ENCODE assay signal across 17 cellular contexts in the genomic region with DNA sequence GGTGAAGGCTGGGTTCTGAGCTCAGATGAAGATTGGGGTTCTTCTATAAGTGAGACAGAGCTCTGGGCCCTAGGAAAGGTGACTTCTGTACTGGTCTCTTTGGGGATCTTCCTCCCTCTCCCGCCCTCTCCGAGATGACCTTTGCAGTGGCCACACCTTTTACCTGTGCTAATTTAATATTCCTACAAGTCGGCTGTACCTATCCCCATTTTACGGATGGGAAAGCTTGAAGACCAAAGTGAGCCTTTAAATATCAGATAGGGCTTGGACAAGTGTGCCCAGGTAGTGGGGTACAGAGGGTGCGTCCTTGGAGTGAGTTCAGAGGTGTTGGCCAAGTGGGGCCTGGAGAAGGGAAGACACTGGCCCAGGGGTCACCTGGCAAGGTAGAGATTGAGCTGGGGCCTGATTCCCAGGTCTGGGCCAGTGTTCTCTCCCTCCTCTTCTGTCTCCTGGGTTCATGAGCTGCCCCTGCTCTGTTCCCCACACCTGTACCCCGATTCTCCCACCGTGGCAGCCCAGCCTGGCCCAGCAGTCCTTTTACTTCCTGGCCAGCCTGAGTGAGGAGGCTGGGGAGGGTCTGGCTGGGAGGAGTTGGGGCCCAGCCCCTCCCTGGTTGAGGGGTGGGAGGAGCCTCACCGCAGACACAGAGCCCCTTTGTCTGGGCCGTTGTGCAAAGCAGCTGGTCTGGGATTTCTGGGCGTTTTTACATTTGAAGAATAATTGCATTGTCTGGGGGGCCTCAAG. TPM values are rescaled to one million over a fixed set of nuclear protein-coding genes. Genes with fewer than 3 reads are reported as not detected.
DNase-seq lines count a peak whose midpoint lies in the region; ATAC-seq and TF ChIP-seq lines count a peak whose summit lies in the region.
"Had no signal": no experiment of that assay in that cellular context is flagged by ENCODE, and none has a peak within 500 bp of the region (broad histone marks: within the 10 kb centered on the region; RNA-seq: fewer than 3 reads in every experiment).

No MANE protein-coding gene starts in this region.

- no peaks in the 10 kb centered on the region for H3K9me3 ChIP-seq in heart left ventricle

- no peaks in the 10 kb centered on the region for H3K36me3 Mint-ChIP-seq in type B pancreatic cell
- H3K36me3 Mint-ChIP-seq: activated naive CD4-positive, alpha-beta T cell treated with anti-CD3 and anti-CD28 coated beads, Interleukin-2, amount 50 U/mL, for 24 hours had no signal

- peak overlapping the region; percentile 52 for H3K9ac ChIP-seq in mesendoderm (ENCODE audit: low read length)

- H3K36me3 ChIP-seq in heart left ventricle, result no peaks in the 10 kb centered on the region
- H3K36me3 ChIP-seq in mesendoderm (ENCODE audit: control insufficient read depth, insufficient read depth, low read length), result no peaks in the 10 kb centered on the region

- peak overlapping the region; percentile 75 for H3K18ac ChIP-seq in mesendoderm (ENCODE audit: low read length)

- peak overlapping the region; percentile 77 for H3K56ac ChIP-seq in mesendoderm (ENCODE audit: low read length)

- no peak for TF ChIP-seq POLR2A in heart left ventricle (IDR thresholded peaks at IDR 0.05)

- no peak overlapping the region for H4K5ac ChIP-seq in mesendoderm (ENCODE audit: low read length)

- H3K27me3 ChIP-seq in heart left ventricle (no peaks in the 10 kb centered on the region), mesendoderm (ENCODE audit: insufficient read depth, low read length, poor library complexity) (no peaks in the 10 kb centered on the region)

- H3K4me3 ChIP-seq in heart left ventricle (no peak overlapping the region), mesendoderm (ENCODE audit: low read length) (no peak overlapping the region)
- H3K4me3 ChIP-seq: K562 had no signal

- WGBS in heart left ventricle, 4 donors, result 71 to 78% (median 74%) methylated on average over 10 of the region's 10 CpGs
- no CpG with 5 or more reads among the region's 10 CpGs for WGBS in mesendoderm (ENCODE audit: extremely low coverage, insufficient coverage, low lambda C conversion rate)

- no peak overlapping the region for H3K4ac ChIP-seq in mesendoderm (ENCODE audit: low read depth, low read length)

- H3K27ac ChIP-seq in heart left ventricle (no peak overlapping the region), mesendoderm (ENCODE audit: low read depth, low read length) (peak overlapping the region; percentile 20)

- H4K8ac ChIP-seq in mesendoderm (ENCODE audit: low read depth, low read length), result no peak overlapping the region

- H3K4me1 ChIP-seq in heart left ventricle (peaks cover 0 to 16% (median 8%) of the 10 kb centered on the region in 12 donors), mesendoderm (ENCODE audit: control insufficient read depth, low read depth, low read length) (peaks cover 37% of the 10 kb centered on the region)

- no peaks in the 10 kb centered on the region for H3K9me3 Mint-ChIP-seq in type B pancreatic cell
- H3K9me3 Mint-ChIP-seq: activated naive CD4-positive, alpha-beta T cell treated with anti-CD3 and anti-CD28 coated beads, Interleukin-2, amount 50 U/mL, for 24 hours; stimulated activated effector memory CD8-positive, alpha-beta T cell treated with anti-CD3 and anti-CD28 coated beads, Interleukin-12 subunit alpha, Interleukin-12 subunit beta, amount 100 ng/mL, for 72 hours had no signal

- peak; percentile 45 for DNase-seq in Right ventricle myocardium superior
- no peak for DNase-seq in heart left ventricle
- DNase-seq in astrocyte of the hippocampus (ENCODE audit: low read depth, low spot score), result peak; percentile 67
- DNase-seq in mesendoderm, result no peak
- DNase-seq in type B pancreatic cell (ENCODE audit: extremely low spot score, unreplicated experiment), result no peak
- no peak for DNase-seq in dedifferentiated amniotic fluid mesenchymal stem cell (ENCODE audit: extremely low spot score)
- no peak for DNase-seq in RKO (ENCODE audit: low spot score)
- DNase-seq: activated CD8-positive, alpha-beta T cell treated with anti-CD3 and anti-CD28 coated beads, Interleukin-2, amount 10 ng/mL, durations not matched to agents 7 days and 5 days; dermis blood vessel endothelial cell; left cardiac atrium; NCI-H2029; stimulated activated CD4-positive, alpha-beta T cell treated with anti-CD3 and anti-CD28 coated beads, Interleukin-1b, Interleukin-23, amount 100 ng/mL, for 48 hours; T-helper 9 cell had no signal

- peak overlapping the region; percentile 8 for H2BK120ac ChIP-seq in mesendoderm (ENCODE audit: low read depth, low read length)

- intact Hi-C loops in Right ventricle myocardium superior (cut with DNase I), result no loop called here
- intact Hi-C loops in heart left ventricle (cut with DNase I), result no loop called here

- peak overlapping the region; percentile 45 for H3K23ac ChIP-seq in mesendoderm (ENCODE audit: low read length)

- no peak for ATAC-seq in Right ventricle myocardium superior (ENCODE audit: poor library complexity)
- ATAC-seq in heart left ventricle, result no peak
- no peak for ATAC-seq in HG02610 (IDR thresholded peaks at IDR 0.05; ENCODE audit: unreplicated experiment)
- ATAC-seq: activated CD8-positive, alpha-beta T cell treated with anti-CD3 and anti-CD28 coated beads, Interleukin-2, amount 10 ng/mL, durations not matched to agents 7 days and 5 days; K562; stimulated activated effector memory CD8-positive, alpha-beta T cell treated with anti-CD3 and anti-CD28 coated beads, Interleukin-12 subunit alpha, Interleukin-12 subunit beta, amount 100 ng/mL, for 72 hours had no signal

- H2AK5ac ChIP-seq in mesendoderm (ENCODE audit: low read length), result peak overlapping the region; percentile 98

- peak overlapping the region; percentile 39 for H3K27ac Mint-ChIP-seq in type B pancreatic cell
- H3K27ac Mint-ChIP-seq: activated CD8-positive, alpha-beta T cell treated with anti-CD3 and anti-CD28 coated beads, Interleukin-2, amount 10 ng/mL, durations not matched to agents 7 days and 5 days; activated naive CD4-positive, alpha-beta T cell treated with anti-CD3 and anti-CD28 coated beads, Interleukin-2, amount 50 U/mL, for 24 hours; stimulated activated effector memory CD8-positive, alpha-beta T cell treated with anti-CD3 and anti-CD28 coated beads, Interleukin-12 subunit alpha, Interleukin-12 subunit beta, amount 100 ng/mL, for 72 hours had no signal

- no peak for TF ChIP-seq CTCF in heart left ventricle (IDR thresholded peaks at IDR 0.05)
- TF ChIP-seq CTCF in type B pancreatic cell (conservative IDR thresholded peaks at IDR 0.05), result no peak

- peaks cover 11% of the 10 kb centered on the region for H3K79me2 ChIP-seq in mesendoderm (ENCODE audit: control insufficient read depth, insufficient read depth, low read length)

- peaks cover 4% of the 10 kb centered on the region for H3K27me3 Mint-ChIP-seq in type B pancreatic cell
- H3K27me3 Mint-ChIP-seq: activated naive CD4-positive, alpha-beta T cell treated with anti-CD3 and anti-CD28 coated beads, Interleukin-2, amount 50 U/mL, for 24 hours had no signal

- H2BK15ac ChIP-seq in mesendoderm (replicated peaks; ENCODE audit: low read depth), result no peak overlapping the region

- no peak overlapping the region for H3K4me2 ChIP-seq in mesendoderm (ENCODE audit: low read length)

- peaks cover 41% of the 10 kb centered on the region for H3K4me1 Mint-ChIP-seq in type B pancreatic cell (ENCODE audit: unreplicated experiment)

- peaks cover 23% of the 10 kb centered on the region for H3K79me1 ChIP-seq in mesendoderm (ENCODE audit: low read length)

- peak overlapping the region; percentile 25 for H3K4me3 Mint-ChIP-seq in type B pancreatic cell
- H3K4me3 Mint-ChIP-seq: activated CD8-positive, alpha-beta T cell treated with anti-CD3 and anti-CD28 coated beads, Interleukin-2, amount 10 ng/mL, durations not matched to agents 7 days and 5 days; activated naive CD4-positive, alpha-beta T cell treated with anti-CD3 and anti-CD28 coated beads, Interleukin-2, amount 50 U/mL, for 24 hours; stimulated activated effector memory CD8-positive, alpha-beta T cell treated with anti-CD3 and anti-CD28 coated beads, Interleukin-12 subunit alpha, Interleukin-12 subunit beta, amount 100 ng/mL, for 72 hours had no signal

- H2BK5ac ChIP-seq in mesendoderm (ENCODE audit: low read length), result peak overlapping the region; percentile 51

RNA-seq across cellular contexts. Expression of gene SMOX, which starts 18.8 kb away (rescaled TPM):
- total RNA-seq in Right ventricle myocardium superior (3.3 TPM), heart left ventricle (1 to 10 TPM; 1.7 to 5.9 (median 2.4) TPM), type B pancreatic cell (ENCODE audit: low replicate concordance) (17.2 and 18.9 TPM in 2 replicates)
- polyA plus RNA-seq in heart left ventricle, result 1 to 10 TPM; 1.3 to 3.2 TPM
- 9.9 TPM for polyA plus RNA-seq in mesendoderm (2013, experiment 1 of 2)
- polyA plus RNA-seq in mesendoderm (2013, experiment 2 of 2), result 11.2 TPM

Comparison
In these comparisons a context has a peak if more than half of its experiments do, and no peak if none do; other contexts are left out.
1. DNase-seq: peak in Right ventricle myocardium superior (single experiment) and astrocyte of the hippocampus (single experiment); none in heart left ventricle (0 of 5), mesendoderm (single experiment), type B pancreatic cell (single experiment), dedifferentiated amniotic fluid mesenchymal stem cell (single experiment) and RKO (single experiment).